In the genomic region with DNA sequence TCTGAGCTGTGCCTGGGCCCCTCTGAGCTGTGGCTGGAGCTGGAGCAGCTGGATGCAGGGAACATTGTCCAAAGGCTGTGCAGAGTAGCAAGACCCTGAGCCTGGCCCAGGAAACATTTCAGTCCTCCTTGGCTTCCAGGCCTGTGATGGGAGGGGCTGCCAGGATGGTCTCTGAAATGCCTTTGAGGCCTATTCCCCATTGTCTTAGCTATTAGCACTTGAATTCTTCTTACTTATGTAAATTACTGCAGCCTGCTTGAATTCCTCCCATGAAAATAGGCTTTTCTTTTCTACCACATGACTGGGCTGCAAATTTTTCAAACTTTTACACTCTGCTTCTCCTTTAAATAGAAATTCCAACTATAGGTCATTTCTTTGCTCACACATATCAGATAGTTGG, we compare ENCODE assay signal across 32 cellular contexts.
"Had no signal": no experiment of that assay in that cellular context is flagged by ENCODE, and none has a peak within 500 bp of the region (broad histone marks: within the 10 kb centered on the region; RNA-seq: fewer than 3 reads in every experiment).

No MANE protein-coding gene starts in this region.

- H3K9me3 Mint-ChIP-seq: activated CD4-positive, alpha-beta T cell treated with anti-CD3 and anti-CD28 coated beads, Interleukin-2, amount 10 ng/mL, durations not matched to agents 24 days and 14 days; activated naive CD4-positive, alpha-beta T cell treated with anti-CD3 and anti-CD28 coated beads, Interleukin-2, amount 10 ng/mL, durations not matched to agents 7 days and 5 days; activated naive CD8-positive, alpha-beta T cell treated with anti-CD3 and anti-CD28 coated beads, Interleukin-2, amount 10 ng/mL, durations not matched to agents 7 days and 5 days; activated T-cell treated with anti-CD3 and anti-CD28 coated beads, Interleukin-2, amount 50 U/mL, for 24 hours; brain had no signal

- DNase-seq: activated CD4-positive, alpha-beta memory T cell treated with anti-CD3 and anti-CD28 coated beads, Interleukin-2, amount 10 ng/mL, durations not matched to agents 7 days and 5 days; activated CD4-positive, alpha-beta T cell treated with anti-CD3 and anti-CD28 coated beads for 36 hours; activated CD4-positive, alpha-beta T cell treated with anti-CD3 and anti-CD28 coated beads, Interleukin-2, amount 10 ng/mL, durations not matched to agents 24 days and 14 days; activated CD4-positive, CD25-positive, alpha-beta regulatory T cell; activated CD4-positive, CD25-positive, alpha-beta regulatory T cell treated with anti-CD3 and anti-CD28 coated beads, Interleukin-2, amount 50 U/mL, for 72 hours; activated CD8-positive, alpha-beta memory T cell treated with anti-CD3 and anti-CD28 coated beads, Interleukin-2, amount 50 U/mL, for 48 hours; activated gamma-delta T cell; activated naive CD4-positive, alpha-beta T cell; activated naive CD4-positive, alpha-beta T cell treated with anti-CD3 and anti-CD28 coated beads, Interleukin-2, amount 10 ng/mL, durations not matched to agents 7 days and 5 days; activated naive CD8-positive, alpha-beta T cell treated with anti-CD3 and anti-CD28 coated beads, Interleukin-2, amount 10 ng/mL, durations not matched to agents 7 days and 5 days; activated T-cell treated with anti-CD3 and anti-CD28 coated beads for 4 hours; activated T-cell treated with anti-CD3 and anti-CD28 coated beads, Interleukin-2, amount 50 U/mL, for 24 hours; activated T-cell treated with anti-CD3 and anti-CD28 coated beads, Interleukin-2, amount 50 U/mL, for 72 hours; central memory CD4-positive, alpha-beta T cell; cerebellar nuclear complex; colonic mucosa; effector CD8-positive, alpha-beta T cell; foreskin keratinocyte; gastrocnemius medialis; glutamatergic neuron; T-helper 1 cell; T-helper 17 cell; T1000; WERI-Rb-1 had no signal

- H3K27me3 ChIP-seq: ascending aorta, cardiac muscle cell, colonic mucosa, foreskin keratinocyte, gastrocnemius medialis, heart left ventricle had no signal

- H3K4me3 ChIP-seq: ascending aorta, breast epithelium, cardiac muscle cell, colonic mucosa, gastrocnemius medialis, heart left ventricle had no signal

- H3K36me3 Mint-ChIP-seq: activated naive CD4-positive, alpha-beta T cell treated with anti-CD3 and anti-CD28 coated beads, Interleukin-2, amount 10 ng/mL, durations not matched to agents 7 days and 5 days; activated naive CD4-positive, alpha-beta T cell treated with anti-CD3 and anti-CD28 coated beads, Interleukin-2, amount 50 U/mL, for 72 hours; activated naive CD8-positive, alpha-beta T cell treated with anti-CD3 and anti-CD28 coated beads, Interleukin-2, amount 10 ng/mL, durations not matched to agents 7 days and 5 days; brain had no signal

- ATAC-seq: activated CD4-positive, alpha-beta T cell treated with anti-CD3 and anti-CD28 coated beads for 36 hours; activated naive CD4-positive, alpha-beta T cell treated with anti-CD3 and anti-CD28 coated beads, Interleukin-2, amount 50 U/mL, for 72 hours; activated T-cell treated with anti-CD3 and anti-CD28 coated beads, Interleukin-2, amount 50 U/mL, for 72 hours; esophagus mucosa; foreskin keratinocyte; gastrocnemius medialis; heart left ventricle; T-helper 17 cell had no signal

- H3K4me1 Mint-ChIP-seq: activated CD4-positive, alpha-beta memory T cell treated with anti-CD3 and anti-CD28 coated beads, Interleukin-2, amount 10 ng/mL, durations not matched to agents 7 days and 5 days; activated CD4-positive, alpha-beta T cell treated with anti-CD3 and anti-CD28 coated beads for 36 hours; activated CD4-positive, alpha-beta T cell treated with anti-CD3 and anti-CD28 coated beads, Interleukin-2, amount 10 ng/mL, durations not matched to agents 24 days and 14 days; activated naive CD4-positive, alpha-beta T cell treated with anti-CD3 and anti-CD28 coated beads, Interleukin-2, amount 10 ng/mL, durations not matched to agents 7 days and 5 days; activated naive CD8-positive, alpha-beta T cell treated with anti-CD3 and anti-CD28 coated beads, Interleukin-2, amount 10 ng/mL, durations not matched to agents 7 days and 5 days; brain; T-helper 17 cell had no signal

- H3K27me3 Mint-ChIP-seq: activated CD4-positive, alpha-beta memory T cell treated with anti-CD3 and anti-CD28 coated beads, Interleukin-2, amount 10 ng/mL, durations not matched to agents 7 days and 5 days; activated CD4-positive, alpha-beta T cell treated with anti-CD3 and anti-CD28 coated beads for 36 hours; activated CD4-positive, alpha-beta T cell treated with anti-CD3 and anti-CD28 coated beads, Interleukin-2, amount 10 ng/mL, durations not matched to agents 24 days and 14 days; activated naive CD4-positive, alpha-beta T cell treated with anti-CD3 and anti-CD28 coated beads, Interleukin-2, amount 10 ng/mL, durations not matched to agents 7 days and 5 days; activated naive CD8-positive, alpha-beta T cell treated with anti-CD3 and anti-CD28 coated beads, Interleukin-2, amount 10 ng/mL, durations not matched to agents 7 days and 5 days; T-helper 17 cell had no signal

- H3K9me3 ChIP-seq: ascending aorta, colonic mucosa, gastrocnemius medialis, heart left ventricle had no signal

- H3K36me3 ChIP-seq: ascending aorta, breast epithelium, cardiac muscle cell, colonic mucosa, gastrocnemius medialis, heart left ventricle, WERI-Rb-1 had no signal

- H3K27ac ChIP-seq: ascending aorta, breast epithelium, cardiac muscle cell, colonic mucosa, foreskin keratinocyte, gastrocnemius medialis, heart left ventricle, WERI-Rb-1 had no signal

- H3K4me3 Mint-ChIP-seq: activated CD4-positive, alpha-beta memory T cell treated with anti-CD3 and anti-CD28 coated beads, Interleukin-2, amount 10 ng/mL, durations not matched to agents 7 days and 5 days; activated CD4-positive, alpha-beta T cell treated with anti-CD3 and anti-CD28 coated beads for 36 hours; activated CD4-positive, alpha-beta T cell treated with anti-CD3 and anti-CD28 coated beads, Interleukin-2, amount 10 ng/mL, durations not matched to agents 24 days and 14 days; activated naive CD4-positive, alpha-beta T cell treated with anti-CD3 and anti-CD28 coated beads, Interleukin-2, amount 10 ng/mL, durations not matched to agents 7 days and 5 days; activated naive CD8-positive, alpha-beta T cell treated with anti-CD3 and anti-CD28 coated beads, Interleukin-2, amount 10 ng/mL, durations not matched to agents 7 days and 5 days; activated T-cell treated with anti-CD3 and anti-CD28 coated beads, Interleukin-2, amount 50 U/mL, for 24 hours; activated T-cell treated with anti-CD3 and anti-CD28 coated beads, Interleukin-2, amount 50 U/mL, for 72 hours; brain; T-helper 17 cell; T-helper 2 cell treated with Interferon-gamma antibody and Interleukin-4, amounts not matched to agents 5 μg/mL and 100 μg/mL, for 36 hours had no signal

- H3K4me1 ChIP-seq: ascending aorta, breast epithelium, colonic mucosa, foreskin keratinocyte, gastrocnemius medialis, heart left ventricle had no signal

- H3K27ac Mint-ChIP-seq: activated CD4-positive, alpha-beta memory T cell treated with anti-CD3 and anti-CD28 coated beads, Interleukin-2, amount 10 ng/mL, durations not matched to agents 7 days and 5 days; activated CD4-positive, alpha-beta T cell treated with anti-CD3 and anti-CD28 coated beads for 36 hours; activated CD4-positive, alpha-beta T cell treated with anti-CD3 and anti-CD28 coated beads, Interleukin-2, amount 10 ng/mL, durations not matched to agents 24 days and 14 days; activated naive CD4-positive, alpha-beta T cell treated with anti-CD3 and anti-CD28 coated beads, Interleukin-2, amount 10 ng/mL, durations not matched to agents 7 days and 5 days; activated naive CD4-positive, alpha-beta T cell treated with anti-CD3 and anti-CD28 coated beads, Interleukin-2, amount 50 U/mL, for 72 hours; activated naive CD8-positive, alpha-beta T cell treated with anti-CD3 and anti-CD28 coated beads, Interleukin-2, amount 10 ng/mL, durations not matched to agents 7 days and 5 days; activated T-cell treated with anti-CD3 and anti-CD28 coated beads, Interleukin-2, amount 50 U/mL, for 24 hours; activated T-cell treated with anti-CD3 and anti-CD28 coated beads, Interleukin-2, amount 50 U/mL, for 72 hours; brain; T-helper 17 cell; T-helper 2 cell treated with Interferon-gamma antibody and Interleukin-4, amounts not matched to agents 5 μg/mL and 100 μg/mL, for 36 hours had no signal
